14 cellular contexts compared by ENCODE assay signal in the genomic region with DNA sequence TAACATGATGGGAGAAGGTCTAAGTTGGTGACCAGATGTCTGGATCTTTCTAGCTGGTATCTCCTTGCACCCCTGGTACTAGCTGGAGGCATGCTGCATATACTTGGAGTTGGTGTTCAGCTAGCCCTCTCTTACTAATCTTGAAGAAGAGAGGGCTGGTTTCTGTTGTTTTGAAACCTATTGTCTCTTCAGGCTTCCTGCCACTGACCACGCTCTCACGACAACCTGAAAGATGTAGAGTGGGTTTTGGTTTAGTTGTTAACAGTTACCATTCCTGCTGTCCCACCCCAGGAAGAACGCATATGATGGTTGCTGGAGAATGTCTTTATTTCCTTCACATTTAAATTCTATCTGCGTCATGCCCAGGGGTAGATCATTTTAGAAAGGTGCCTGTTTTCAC. TPM values are rescaled to one million over a fixed set of nuclear protein-coding genes. Genes with fewer than 3 reads are reported as not detected.
DNase-seq lines count a peak whose midpoint lies in the region; ATAC-seq and TF ChIP-seq lines count a peak whose summit lies in the region.
"Had no signal": no experiment of that assay in that cellular context is flagged by ENCODE, and none has a peak within 500 bp of the region (broad histone marks: within the 10 kb centered on the region; RNA-seq: fewer than 3 reads in every experiment).

No MANE protein-coding gene starts in this region.

- no peaks in the 10 kb centered on the region for H3K79me2 ChIP-seq in mammary epithelial cell (ENCODE audit: insufficient read depth, low read length)

- dilution Hi-C loops in mammary epithelial cell (cut with HindIII; ENCODE audit: low sequenced_read_pairs) = loop anchor here (5.0 kb wide), 1 partner anchor 43 kb away; no protein-coding TSS in a partner anchor

- H3K27ac Mint-ChIP-seq in activated CD4-positive, alpha-beta T cell treated with anti-CD3 and anti-CD28 coated beads for 36 hours = peak overlapping the region; percentile 74

- intact Hi-C loops in activated CD4-positive, alpha-beta T cell treated with anti-CD3 and anti-CD28 coated beads for 36 hours (cut with DNase I, micrococcal nuclease) = loop anchor here in 1 of 2 experiments (1.0 kb wide), 1 partner anchor 11 kb away; no protein-coding TSS in a partner anchor
- intact Hi-C loops in mammary epithelial cell (cut with micrococcal nuclease) = no loop called here
- intact Hi-C loops in left lung (cut with DNase I) = no loop called here

- no peaks in the 10 kb centered on the region for H3K9me3 ChIP-seq in SJCRH30 (replicated peaks)
- H3K9me3 ChIP-seq in duodenal mucosa (ENCODE audit: control insufficient read depth in 1 of 2, low read length in 2 of 2) = no peaks in the 10 kb centered on the region
- no peaks in the 10 kb centered on the region for H3K9me3 ChIP-seq in mammary epithelial cell (replicated peaks; ENCODE audit: insufficient read depth, low read length)
- no peaks in the 10 kb centered on the region for H3K9me3 ChIP-seq in left lung

- POLR2A ChIA-PET in activated CD4-positive, alpha-beta T cell treated with anti-CD3 and anti-CD28 coated beads for 36 hours (lab: Charles Lee) = interaction anchor here (0.7 to 2.5 kb wide), 3 partner anchors 23 to 176 kb away, joined by 3 to 17 read pairs (median 7); no protein-coding TSS in a partner anchor

- in situ Hi-C loops in mammary epithelial cell (cut with MboI; ENCODE audit: low sequenced_read_pairs in 2 of 2) = no loop called here

- no peaks in the 10 kb centered on the region for H3K27me3 ChIP-seq in SJCRH30
- peaks cover 22 to 28% of the 10 kb centered on the region in 2 donors for H3K27me3 ChIP-seq in duodenal mucosa (ENCODE audit: control insufficient read depth in 1 of 2, insufficient read depth in 2 of 2, low read length in 2 of 2)
- peaks cover 31% of the 10 kb centered on the region for H3K27me3 ChIP-seq in mammary epithelial cell (ENCODE audit: insufficient read depth, low read length)
- peaks cover 0 to 12% of the 10 kb centered on the region in 2 donors for H3K27me3 ChIP-seq in left lung

- no peak overlapping the region for H3K27ac ChIP-seq in SJCRH30
- H3K27ac ChIP-seq in duodenal mucosa (ENCODE audit: low read depth, low read length) = no peak overlapping the region
- no peak overlapping the region for H3K27ac ChIP-seq in mammary epithelial cell (ENCODE audit: insufficient read depth, low read depth, low read length)
- no peak overlapping the region for H3K27ac ChIP-seq in left lung

- H3K4me2 ChIP-seq in mammary epithelial cell (ENCODE audit: insufficient read depth, low read depth, low read length) = no peak overlapping the region

- peaks cover 2% of the 10 kb centered on the region for H3K36me3 Mint-ChIP-seq in activated CD4-positive, alpha-beta T cell treated with anti-CD3 and anti-CD28 coated beads for 36 hours (ENCODE audit: low read depth)

- CTCF ChIA-PET in activated CD4-positive, alpha-beta T cell treated with anti-CD3 and anti-CD28 coated beads for 36 hours (lab: Charles Lee) = interaction anchor here (0.8 to 10.0 kb wide), 20 partner anchors 11 to 189 kb away, joined by 3 to 91 read pairs (median 6); no protein-coding TSS in a partner anchor
- CTCF ChIA-PET in mammary epithelial cell (lab: Charles Lee; ENCODE audit: low non-redundant PET) = interaction anchor here (0.6 kb wide), 1 partner anchor 268 kb away, joined by 6 read pairs; no protein-coding TSS in a partner anchor

- BruUV-seq in mammary epithelial cell (replicated peaks; lab: Mats Ljungman, UMichigan) = no TSS peak

- H3K36me3 ChIP-seq in SJCRH30 (peaks cover 11% of the 10 kb centered on the region; the same call in 1 of the 2 replicates), duodenal mucosa (ENCODE audit: control insufficient read depth in 1 of 2, insufficient read depth in 2 of 2, low read length in 2 of 2) (no peaks in the 10 kb centered on the region), mammary epithelial cell (ENCODE audit: insufficient read depth, low read length) (no peaks in the 10 kb centered on the region), left lung (no peaks in the 10 kb centered on the region)

- TF ChIP-seq CTCF in mammary epithelial cell (conservative IDR thresholded peaks at IDR 0.05 in 1 of 2, IDR thresholded peaks at IDR 0.05 in 1 of 2; ENCODE audit: extremely low read depth in 1 of 2, insufficient read depth in 1 of 2, low read depth in 1 of 2, low read length in 2 of 2) (no peak), left lung (IDR thresholded peaks at IDR 0.05) (no peak)

- WGBS in mammary epithelial cell (ENCODE audit: low coverage, missing lambda C conversion rate) = 82% methylated on average over 4 of the region's 4 CpGs

- ATAC-seq in activated CD4-positive, alpha-beta T cell treated with anti-CD3 and anti-CD28 coated beads for 36 hours = peak; percentile 34
- peak; percentile 28 for ATAC-seq in stimulated activated naive CD8-positive, alpha-beta T cell treated with anti-CD3 and anti-CD28 coated beads, Interleukin-15, Interleukin-2, amounts not matched to agents 100 U/mL and 50 U/mL, for 24 hours
- no peak for ATAC-seq in left lung

- no peaks in the 10 kb centered on the region for H4K20me1 ChIP-seq in mammary epithelial cell (ENCODE audit: insufficient read depth, low read length)

- peak overlapping the region; percentile 76 for H3K4me3 Mint-ChIP-seq in activated CD4-positive, alpha-beta T cell treated with anti-CD3 and anti-CD28 coated beads for 36 hours

- no peaks in the 10 kb centered on the region for H3K9me3 Mint-ChIP-seq in activated CD4-positive, alpha-beta T cell treated with anti-CD3 and anti-CD28 coated beads for 36 hours (ENCODE audit: low read depth)

- H2AFZ ChIP-seq in mammary epithelial cell (ENCODE audit: low read depth, low read length) = no peak overlapping the region

- peak; percentile 43 for DNase-seq in activated CD4-positive, alpha-beta T cell treated with anti-CD3 and anti-CD28 coated beads for 36 hours
- no peak for DNase-seq in activated CD4-positive, alpha-beta T cell treated with anti-CD3 and anti-CD28 coated beads, Interleukin-2, amount 50 U/mL, for 4 hours
- DNase-seq in SJCRH30 = no peak
- no peak for DNase-seq in stimulated activated naive CD8-positive, alpha-beta T cell treated with anti-CD3 and anti-CD28 coated beads, Interleukin-15, Interleukin-2, amounts not matched to agents 100 U/mL and 50 U/mL, for 24 hours
- DNase-seq in mammary epithelial cell = no peak
- DNase-seq in left lung = no peak
- DNase-seq in putamen (ENCODE audit: low spot score) = no peak
- DNase-seq: activated CD4-positive, CD25-positive, alpha-beta regulatory T cell treated with anti-CD3 and anti-CD28 coated beads, Interleukin-2, amount 50 U/mL, for 72 hours; erythroblast; MV-4-11; NCI-H526; SIG-M5; stimulated activated CD4-positive, alpha-beta T cell treated with anti-CD3 and anti-CD28 coated beads, Interleukin-12 subunit alpha, Interleukin-12 subunit beta, amount 100 ng/mL, for 4 hours had no signal

- peaks cover 74% of the 10 kb centered on the region for H3K4me1 Mint-ChIP-seq in activated CD4-positive, alpha-beta T cell treated with anti-CD3 and anti-CD28 coated beads for 36 hours

- H3K9ac ChIP-seq in duodenal mucosa (ENCODE audit: low read depth in 1 of 2, low read length in 2 of 2) (no peak overlapping the region), mammary epithelial cell (ENCODE audit: insufficient read depth, low read length) (no peak overlapping the region)

- peaks cover 3% of the 10 kb centered on the region for H3K27me3 Mint-ChIP-seq in activated CD4-positive, alpha-beta T cell treated with anti-CD3 and anti-CD28 coated beads for 36 hours

- H3K4me1 ChIP-seq in SJCRH30 = peaks cover 7% of the 10 kb centered on the region
- peaks cover 23 to 37% of the 10 kb centered on the region in 2 donors for H3K4me1 ChIP-seq in duodenal mucosa (ENCODE audit: control insufficient read depth in 1 of 2, insufficient read depth in 2 of 2, low read length in 2 of 2)
- peaks cover 18% of the 10 kb centered on the region for H3K4me1 ChIP-seq in mammary epithelial cell (ENCODE audit: insufficient read depth, low read length)
- H3K4me1 ChIP-seq in left lung = peaks cover 5 to 41% of the 10 kb centered on the region in 2 donors

- H3K4me3 ChIP-seq in SJCRH30 (peak overlapping the region; percentile 97), duodenal mucosa (ENCODE audit: low read depth in 1 of 2, low read length in 2 of 2) (peak overlapping the region; percentile 0 to 70), mammary epithelial cell (replicated peaks in 1 of 3; ENCODE audit: insufficient read depth in 1 of 3, low read depth in 2 of 3, low read length in 3 of 3) (no peak overlapping the region), left lung (peak overlapping the region in 1 of 2 donors; percentile 82)

RNA-seq across cellular contexts. Expression of gene MAN1C1, which starts 3.6 kb away (rescaled TPM):
- 10 to 100 TPM in 1 of 2 experiments, 1 to 10 TPM in 1; 10.0 to 10.1 TPM for total RNA-seq in activated CD4-positive, alpha-beta T cell treated with anti-CD3 and anti-CD28 coated beads for 36 hours
- total RNA-seq in SJCRH30 (2014; rRNA removed; shearing (Covaris generic)) = 73.9 and 74.6 TPM in 2 replicates
- total RNA-seq in mammary epithelial cell = under 1 TPM; 0.07 to 0.33 TPM
- 0.18 TPM for polyA plus RNA-seq in mammary epithelial cell
- polyA minus RNA-seq in mammary epithelial cell = not detected
- 10 to 100 TPM; 15.3 to 20.3 TPM for total RNA-seq in left lung

Comparison
In these comparisons a context has a peak if more than half of its experiments do, and no peak if none do; other contexts are left out.
1. H3K4me3 ChIP-seq: peak in SJCRH30 (single experiment) and duodenal mucosa (2 of 2); none in mammary epithelial cell (0 of 3).
2. RNA of gene MAN1C1, which starts 3.6 kb away (total RNA-seq): 73.9 to 74.6 TPM in SJCRH30, 15.3 to 20.3 TPM in left lung and 10.0 to 10.1 TPM in activated CD4-positive, alpha-beta T cell treated with anti-CD3 and anti-CD28 coated beads for 36 hours; 0.07 to 0.33 TPM in mammary epithelial cell; every median in the first group is over 4 times any median in the second.